Comparison of ENCODE assay signal across 8 cellular contexts in the genomic region with DNA sequence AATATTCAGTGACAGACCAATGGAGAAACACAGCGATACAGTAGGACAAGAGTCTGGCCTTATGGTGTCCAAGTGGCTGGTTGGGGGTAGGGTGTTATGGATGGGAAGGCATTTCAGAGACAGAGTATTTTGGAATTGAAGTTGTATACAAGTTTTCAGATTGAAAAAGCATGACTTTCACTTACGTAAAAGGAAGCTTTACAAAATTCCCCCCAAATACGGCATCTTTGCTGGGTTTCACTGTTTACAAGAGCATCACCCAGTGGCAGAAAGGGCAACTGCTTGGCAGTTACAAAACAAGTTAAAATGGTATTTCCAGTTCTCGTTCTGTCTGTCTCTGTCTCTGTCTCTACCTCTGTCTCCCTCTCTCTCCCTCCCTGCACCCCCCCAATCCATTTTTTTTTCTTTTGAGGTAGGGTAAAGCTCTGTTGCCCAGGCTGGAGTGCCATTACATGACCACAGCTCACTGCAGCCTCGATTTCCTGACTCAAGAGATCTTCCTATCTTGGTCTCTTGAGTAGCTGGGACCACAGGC.
DNase-seq lines count a peak whose midpoint lies in the region; ATAC-seq and TF ChIP-seq lines count a peak whose summit lies in the region.

No MANE protein-coding gene starts in this region.

- no peaks in the 10 kb centered on the region for H3K27me3 ChIP-seq in Peyer's patch

- no peak overlapping the region for H3K4me3 Mint-ChIP-seq in endothelial cell (ENCODE audit: unreplicated experiment)

- H3K4me1 Mint-ChIP-seq in endothelial cell (ENCODE audit: unreplicated experiment) = no peaks in the 10 kb centered on the region

- peaks cover 2% of the 10 kb centered on the region for H3K27me3 Mint-ChIP-seq in endothelial cell (ENCODE audit: unreplicated experiment)

- H3K27ac ChIP-seq in Peyer's patch = no peak overlapping the region

- no peaks in the 10 kb centered on the region for H3K36me3 Mint-ChIP-seq in endothelial cell (ENCODE audit: low read depth, unreplicated experiment)

- no peaks in the 10 kb centered on the region for H3K9me3 ChIP-seq in Peyer's patch

- TF ChIP-seq POLR2A in Peyer's patch (IDR thresholded peaks at IDR 0.05) = no peak

- peaks cover 0 to 37% (median 0%) of the 10 kb centered on the region in 3 donors for H3K36me3 ChIP-seq in Peyer's patch

- ATAC-seq in GM18909 (IDR thresholded peaks at IDR 0.05; ENCODE audit: poor library complexity, unreplicated experiment) = peak; percentile 49
- peak; percentile 47 for ATAC-seq in HG03135 (IDR thresholded peaks at IDR 0.05; ENCODE audit: unreplicated experiment)
- no peak for ATAC-seq in HG02970 (IDR thresholded peaks at IDR 0.05; ENCODE audit: low FRiP score, unreplicated experiment)

- no peaks in the 10 kb centered on the region for H3K9me3 Mint-ChIP-seq in endothelial cell (ENCODE audit: unreplicated experiment)

- H3K4me3 ChIP-seq in Peyer's patch = no peak overlapping the region

- H3K4me1 ChIP-seq in Peyer's patch = no peaks in the 10 kb centered on the region

- H3K27ac Mint-ChIP-seq in endothelial cell (ENCODE audit: unreplicated experiment) = no peak overlapping the region

- TF ChIP-seq CTCF in Peyer's patch (IDR thresholded peaks at IDR 0.05) (peak in 5 of 6 experiments; percentile 20 to 45 (median 37)), endothelial cell (IDR thresholded peaks at IDR 0.05; ENCODE audit: unreplicated experiment) (peak; percentile 38)

- peak; percentile 46 for DNase-seq in D341Med (ENCODE audit: low spot score)
- peak in 1 of 3 donors; percentile 27 for DNase-seq in Peyer's patch
- peak; percentile 25 for DNase-seq in endothelial cell (ENCODE audit: low spot score)
- DNase-seq in renal cortical epithelial cell (ENCODE audit: low read depth) = peak; percentile 27
- DNase-seq in NCI-H226 = no peak
